In genomic region chr16:69131749-69132423, GRCh38 we compare ENCODE assay signal across 1 cellular context.
TF ChIP-seq lines count a peak whose summit lies in the region.

No MANE protein-coding gene starts in this region.

TF ChIP-seq in K562, 482 proteins besides CTCF, POLR2A, EP300 and RAD21 (continued from another document and continues in another):
- TF ChIP-seq ZBTB2 (IDR thresholded peaks at IDR 0.05) (peak; percentile 40; the same call in 1 of the 2 replicates), ARHGAP35 (IDR thresholded peaks at IDR 0.05; ENCODE audit: partially characterized antibody) (peak; percentile 5), ZNF511 (CRISPR knock-in tag; IDR thresholded peaks at IDR 0.05) (peak; percentile 52; the same call in 1 of the 2 replicates), RBFOX2 (IDR thresholded peaks at IDR 0.05; ENCODE audit: low read depth, low read length) (peak; percentile 74), CXXC5 (CRISPR knock-in tag; IDR thresholded peaks at IDR 0.05) (no peak), HDAC2 (IDR thresholded peaks at IDR 0.05) (peak; percentile 79), NR4A1 (CRISPR knock-in tag; IDR thresholded peaks at IDR 0.05) (0 out of 2 replicates have a peak, but pooled peaks have one; percentile 50), NR4A1 (tag; IDR thresholded peaks at IDR 0.05) (no peak), DNMT1 (IDR thresholded peaks at IDR 0.05) (0 out of 2 replicates have a peak, but pooled peaks have one; percentile 73), TFAP4 (CRISPR knock-in tag; IDR thresholded peaks at IDR 0.05; ENCODE audit: borderline replicate concordance) (0 out of 2 replicates have a peak, but pooled peaks have one; percentile 4), GTF2E2 (tag; IDR thresholded peaks at IDR 0.05) (peak; percentile 70), SMARCC2 (IDR thresholded peaks at IDR 0.05; ENCODE audit: low read depth) (no peak), TEAD1 (CRISPR knock-in tag; IDR thresholded peaks at IDR 0.05) (peak in 1 of 2 experiments; percentile 60; a peak in 1 of 4 replicates), ZNF57 (CRISPR knock-in tag; IDR thresholded peaks at IDR 0.05) (0 out of 2 replicates have a peak, but pooled peaks have one; percentile 44), SRSF7 (optimal IDR thresholded peaks at IDR 0.05; ENCODE audit: low read depth, low read length) (no peak), E2F8 (IDR thresholded peaks at IDR 0.05; ENCODE audit: low read depth, partially characterized antibody) (peak; percentile 29), U2AF2 (optimal IDR thresholded peaks at IDR 0.05; ENCODE audit: low read depth, low read length) (no peak), ZNF407 (IDR thresholded peaks at IDR 0.05; ENCODE audit: low read depth) (0 out of 2 replicates have a peak, but pooled peaks have one; percentile 10), ASH1L (IDR thresholded peaks at IDR 0.05; ENCODE audit: borderline replicate concordance, low read depth, partially characterized antibody) (peak; percentile 33), MNT (conservative IDR thresholded peaks at IDR 0.05) (peak in 1 of 2 experiments; percentile 21; a peak in 1 of 4 replicates), POLR2G (IDR thresholded peaks at IDR 0.05; ENCODE audit: low read depth, low read length) (peak; percentile 77), SIN3A (IDR thresholded peaks at IDR 0.05; ENCODE audit: borderline replicate concordance in 2 of 2, control insufficient read depth in 1 of 2, low read depth in 2 of 2, low read length in 2 of 2) (peak; percentile 4 to 19; a peak in 1 of 4 replicates), HMGXB4 (CRISPR knock-in tag; IDR thresholded peaks at IDR 0.05) (0 out of 2 replicates have a peak, but pooled peaks have one; percentile 37), ZSCAN32 (CRISPR knock-in tag; IDR thresholded peaks at IDR 0.05) (0 out of 2 replicates have a peak, but pooled peaks have one; percentile 47), ZBTB26 (CRISPR knock-in tag; IDR thresholded peaks at IDR 0.05) (peak; percentile 89), POLR2H (tag; IDR thresholded peaks at IDR 0.05; ENCODE audit: low read depth) (0 out of 2 replicates have a peak, but pooled peaks have one; percentile 52), ZKSCAN1 (IDR thresholded peaks at IDR 0.05; ENCODE audit: low read depth, low read length) (no peak), HDAC1 (IDR thresholded peaks at IDR 0.05) (peak; percentile 6 to 74; a peak in 2 of 4 replicates), DPF2 (IDR thresholded peaks at IDR 0.05) (peak; percentile 74), NCOR1 (IDR thresholded peaks at IDR 0.05) (peak; percentile 49; the same call in 1 of the 2 replicates), ZNF699 (CRISPR knock-in tag; IDR thresholded peaks at IDR 0.05; ENCODE audit: insufficient replicate concordance) (no peak), ZNF830 (CRISPR knock-in tag; IDR thresholded peaks at IDR 0.05) (0 out of 2 replicates have a peak, but pooled peaks have one; percentile 51), RFX1 (IDR thresholded peaks at IDR 0.05) (no peak)
